2 cellular contexts compared by ENCODE assay signal in the genomic region with DNA sequence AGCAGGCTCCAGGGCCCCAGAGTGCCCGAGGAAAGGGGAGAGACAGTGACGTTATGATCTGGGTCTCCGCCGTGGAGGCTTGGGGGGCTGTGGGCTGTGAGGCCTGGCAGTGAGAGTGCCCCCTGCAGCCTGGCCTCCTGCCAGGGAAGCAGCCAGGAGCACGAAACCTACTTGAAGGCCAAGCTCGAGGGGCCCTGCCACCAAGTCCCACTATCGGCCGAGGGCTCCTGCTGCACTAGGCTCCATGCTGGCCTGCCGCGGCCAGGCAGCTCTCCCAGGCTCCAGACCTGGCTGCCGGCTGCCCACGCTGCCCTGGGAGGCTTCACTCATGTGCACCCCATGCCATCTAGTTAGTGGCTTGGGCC.
TF ChIP-seq lines count a peak whose summit lies in the region.

No MANE protein-coding gene starts in this region.

TF ChIP-seq in HEK293, 187 proteins besides CTCF, POLR2A, EP300 and RAD21:
- TF ChIP-seq ZNF596 (tag by site-specific recombination; IDR thresholded peaks at IDR 0.05) (no peak), GLIS1 (tag by site-specific recombination; IDR thresholded peaks at IDR 0.05) (peak; percentile 74), ZNF174 (tag by site-specific recombination; IDR thresholded peaks at IDR 0.05) (no peak), GLIS2 (tag by site-specific recombination; IDR thresholded peaks at IDR 0.05) (peak; percentile 25; the same call in 1 of the 2 replicates), ZNF211 (tag by site-specific recombination; IDR thresholded peaks at IDR 0.05; ENCODE audit: low read depth) (no peak), ZNF621 (tag by site-specific recombination; IDR thresholded peaks at IDR 0.05) (no peak), ZBTB48 (tag by site-specific recombination; IDR thresholded peaks at IDR 0.05) (no peak), ZNF600 (tag by site-specific recombination; IDR thresholded peaks at IDR 0.05) (peak; percentile 56; the same call in 1 of the 2 replicates)
TF ChIP-seq in HEK293: peak in this region for 3.

TF ChIP-seq in endothelial cell of umbilical vein, 7 proteins besides CTCF, POLR2A, EP300 and RAD21:
- no peak for TF ChIP-seq MYC (IDR thresholded peaks at IDR 0.05; ENCODE audit: low read depth, low read length)
- no peak for TF ChIP-seq POLR2AphosphoS5 (IDR thresholded peaks at IDR 0.05; ENCODE audit: insufficient read depth, low read depth, low read length)
- TF ChIP-seq GATA2 (IDR thresholded peaks at IDR 0.05; ENCODE audit: insufficient read depth, insufficient read length, low read depth, low read length): no peak
- TF ChIP-seq, protein P1, sequence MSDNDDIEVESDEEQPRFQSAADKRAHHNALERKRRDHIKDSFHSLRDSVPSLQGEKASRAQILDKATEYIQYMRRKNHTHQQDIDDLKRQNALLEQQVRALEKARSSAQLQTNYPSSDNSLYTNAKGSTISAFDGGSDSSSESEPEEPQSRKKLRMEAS (IDR thresholded peaks at IDR 0.05; ENCODE audit: insufficient read depth, insufficient read length): no peak
- TF ChIP-seq JUN (IDR thresholded peaks at IDR 0.05; ENCODE audit: borderline replicate concordance, insufficient read depth, insufficient read length, low read depth): no peak
- no peak for TF ChIP-seq FOS (IDR thresholded peaks at IDR 0.05; ENCODE audit: borderline replicate concordance, insufficient read depth, low read length)
